Comparison of ENCODE assay signal across 1 cellular context in genomic region chr12:117096643-117097042, GRCh38.
TF ChIP-seq lines count a peak whose summit lies in the region.

No MANE protein-coding gene starts in this region.

TF ChIP-seq in A549, 52 proteins besides CTCF, POLR2A, EP300 and RAD21 (continued from another document):
- no peak for TF ChIP-seq USF2 (IDR thresholded peaks at IDR 0.05)
- TF ChIP-seq RARB (CRISPR knock-in tag; IDR thresholded peaks at IDR 0.05): no peak
- TF ChIP-seq MAFK (IDR thresholded peaks at IDR 0.05; ENCODE audit: partially characterized antibody): no peak
- TF ChIP-seq KDM5A (IDR thresholded peaks at IDR 0.05): no peak
- no peak for TF ChIP-seq JUN (IDR thresholded peaks at IDR 0.05)
- no peak for TF ChIP-seq CBX2 (IDR thresholded peaks at IDR 0.05; ENCODE audit: borderline replicate concordance, low read depth)
- TF ChIP-seq HOXB13 (CRISPR knock-in tag; IDR thresholded peaks at IDR 0.05; ENCODE audit: low read depth): no peak
- no peak for TF ChIP-seq ZSCAN20 (CRISPR knock-in tag; IDR thresholded peaks at IDR 0.05)
- no peak for TF ChIP-seq RFX5 (IDR thresholded peaks at IDR 0.05)
- no peak for TF ChIP-seq SREBF2 (IDR thresholded peaks at IDR 0.05)
- no peak for TF ChIP-seq NFE2L2 (conservative IDR thresholded peaks at IDR 0.05; ENCODE audit: low read length)
- TF ChIP-seq NPAS2 (CRISPR knock-in tag; IDR thresholded peaks at IDR 0.05; ENCODE audit: borderline replicate concordance): no peak
- TF ChIP-seq ESRRA (IDR thresholded peaks at IDR 0.05; ENCODE audit: borderline replicate concordance, low read length): no peak
- no peak for TF ChIP-seq JUNB (IDR thresholded peaks at IDR 0.05)
- TF ChIP-seq TP53 (CRISPR knock-in tag; IDR thresholded peaks at IDR 0.05): no peak
- TF ChIP-seq HMGXB4 (CRISPR knock-in tag; IDR thresholded peaks at IDR 0.05; ENCODE audit: borderline replicate concordance): no peak
